Comparison of ENCODE assay signal across 10 cellular contexts in genomic region chr16:75256059-75256870, GRCh38. TPM values are rescaled to one million over a fixed set of nuclear protein-coding genes. Genes with fewer than 3 reads are reported as not detected.
DNase-seq lines count a peak whose midpoint lies in the region; ATAC-seq and TF ChIP-seq lines count a peak whose summit lies in the region.
"Had no signal": no experiment of that assay in that cellular context is flagged by ENCODE, and none has a peak within 500 bp of the region (broad histone marks: within the 10 kb centered on the region; RNA-seq: fewer than 3 reads in every experiment).

No MANE protein-coding gene starts in this region.

- no peaks in the 10 kb centered on the region for H3K27me3 ChIP-seq in H7 (ENCODE audit: control insufficient read depth, insufficient read depth, low read length)
- no peaks in the 10 kb centered on the region for H3K27me3 ChIP-seq in mammary epithelial cell (ENCODE audit: insufficient read depth, low read length)
- no peaks in the 10 kb centered on the region for H3K27me3 ChIP-seq in iPS-20b (ENCODE audit: insufficient read depth, low read length)
- H3K27me3 ChIP-seq in sigmoid colon, result no peaks in the 10 kb centered on the region

- no peak for ATAC-seq in GM19467 (IDR thresholded peaks at IDR 0.05; ENCODE audit: unreplicated experiment)
- no peak for ATAC-seq in activated CD8-positive, alpha-beta memory T cell treated with anti-CD3 and anti-CD28 coated beads, Interleukin-2, amount 10 ng/mL, durations not matched to agents 7 days and 5 days

- 66% methylated on average over 12 of the region's 19 CpGs for WGBS in mammary epithelial cell (ENCODE audit: low coverage, missing lambda C conversion rate)
- 74 to 79% methylated on average over 19 of the region's 19 CpGs for WGBS in sigmoid colon, 2 donors

- no peaks in the 10 kb centered on the region for H3K36me3 Mint-ChIP-seq in activated CD8-positive, alpha-beta memory T cell treated with anti-CD3 and anti-CD28 coated beads, Interleukin-2, amount 10 ng/mL, durations not matched to agents 7 days and 5 days

- peaks cover 70% of the 10 kb centered on the region for H3K4me1 ChIP-seq in mammary epithelial cell (ENCODE audit: insufficient read depth, low read length)
- peaks cover 50% of the 10 kb centered on the region for H3K4me1 ChIP-seq in iPS-20b (ENCODE audit: insufficient read depth, low read length)
- H3K4me1 ChIP-seq in sigmoid colon, result peaks cover 0 to 92% (median 81%) of the 10 kb centered on the region in 4 donors

- H3K9me3 Mint-ChIP-seq in activated CD8-positive, alpha-beta memory T cell treated with anti-CD3 and anti-CD28 coated beads, Interleukin-2, amount 10 ng/mL, durations not matched to agents 7 days and 5 days (ENCODE audit: low read depth), result no peaks in the 10 kb centered on the region

- dilution Hi-C loops in mammary epithelial cell (cut with HindIII; ENCODE audit: low sequenced_read_pairs), result no loop called here

- DNase-seq in H7 (peak; percentile 80), mammary epithelial cell (no peak), sigmoid colon (peak; percentile 70), NCI-H2029 (lab: John Stamatoyannopoulos, UW) (no peak), kidney glomerular epithelial cell (lab: John Stamatoyannopoulos, UW) (no peak)
- DNase-seq in activated CD8-positive, alpha-beta memory T cell treated with anti-CD3 and anti-CD28 coated beads, Interleukin-2, amount 10 ng/mL, durations not matched to agents 7 days and 5 days, result no peak
- DNase-seq: DMS53, NCI-H2107 had no signal

- peaks cover 3% of the 10 kb centered on the region for H4K20me1 ChIP-seq in mammary epithelial cell (ENCODE audit: insufficient read depth, low read length)

- no peak for TF ChIP-seq POLR2A in sigmoid colon (IDR thresholded peaks at IDR 0.05)

- CTCF ChIA-PET in mammary epithelial cell (lab: Charles Lee; ENCODE audit: low non-redundant PET), result no interaction called here
- CTCF ChIA-PET in activated CD8-positive, alpha-beta memory T cell treated with anti-CD3 and anti-CD28 coated beads, Interleukin-2, amount 10 ng/mL, durations not matched to agents 7 days and 5 days (lab: Charles Lee), result no interaction called here

- no peak overlapping the region for H2AFZ ChIP-seq in mammary epithelial cell (ENCODE audit: low read depth, low read length)

- in situ Hi-C loops in mammary epithelial cell (cut with MboI; ENCODE audit: low sequenced_read_pairs in 2 of 2), result no loop called here

- no peaks in the 10 kb centered on the region for H3K4me1 Mint-ChIP-seq in activated CD8-positive, alpha-beta memory T cell treated with anti-CD3 and anti-CD28 coated beads, Interleukin-2, amount 10 ng/mL, durations not matched to agents 7 days and 5 days

- H3K4me3 Mint-ChIP-seq in activated CD8-positive, alpha-beta memory T cell treated with anti-CD3 and anti-CD28 coated beads, Interleukin-2, amount 10 ng/mL, durations not matched to agents 7 days and 5 days, result no peak overlapping the region

- no peak overlapping the region for H3K4me3 ChIP-seq in H7 (ENCODE audit: insufficient read depth, low read depth, low read length)
- no peak overlapping the region for H3K4me3 ChIP-seq in mammary epithelial cell (replicated peaks in 1 of 3; ENCODE audit: insufficient read depth in 1 of 3, low read depth in 2 of 3, low read length in 3 of 3)
- H3K4me3 ChIP-seq in iPS-20b (ENCODE audit: low read length), result no peak overlapping the region
- H3K4me3 ChIP-seq in sigmoid colon, result peak overlapping the region in 1 of 4 donors; percentile 4

- peaks cover 48% of the 10 kb centered on the region for H3K27me3 Mint-ChIP-seq in activated CD8-positive, alpha-beta memory T cell treated with anti-CD3 and anti-CD28 coated beads, Interleukin-2, amount 10 ng/mL, durations not matched to agents 7 days and 5 days

- no peaks in the 10 kb centered on the region for H3K36me3 ChIP-seq in H7 (replicated peaks; ENCODE audit: control insufficient read depth, insufficient read depth, low read length)
- no peaks in the 10 kb centered on the region for H3K36me3 ChIP-seq in mammary epithelial cell (ENCODE audit: insufficient read depth, low read length)
- H3K36me3 ChIP-seq in iPS-20b (ENCODE audit: insufficient read depth, low read depth, low read length), result no peaks in the 10 kb centered on the region
- H3K36me3 ChIP-seq in sigmoid colon, result no peaks in the 10 kb centered on the region

- BruUV-seq in mammary epithelial cell (replicated peaks; lab: Mats Ljungman, UMichigan), result no TSS peak

- intact Hi-C loops in mammary epithelial cell (cut with micrococcal nuclease) (no loop called here), sigmoid colon (cut with DNase I) (no loop called here)

- peak overlapping the region; percentile 47 for H3K4me2 ChIP-seq in mammary epithelial cell (ENCODE audit: insufficient read depth, low read depth, low read length)

- peaks cover 95% of the 10 kb centered on the region for H3K79me2 ChIP-seq in mammary epithelial cell (ENCODE audit: insufficient read depth, low read length)

- no peak overlapping the region for H3K9ac ChIP-seq in mammary epithelial cell (ENCODE audit: insufficient read depth, low read length)
- peak overlapping the region; percentile 39; the same call in 1 of the 2 replicates for H3K9ac ChIP-seq in iPS-20b (ENCODE audit: low read depth, low read length)

- TF ChIP-seq CTCF in mammary epithelial cell (conservative IDR thresholded peaks at IDR 0.05 in 1 of 2, IDR thresholded peaks at IDR 0.05 in 1 of 2; ENCODE audit: extremely low read depth in 1 of 2, insufficient read depth in 1 of 2, low read depth in 1 of 2, low read length in 2 of 2), result no peak
- TF ChIP-seq CTCF in sigmoid colon (IDR thresholded peaks at IDR 0.05), result no peak

- TF ChIP-seq EP300 in sigmoid colon (IDR thresholded peaks at IDR 0.05), result no peak

- H3K27ac ChIP-seq in mammary epithelial cell (ENCODE audit: insufficient read depth, low read depth, low read length), result no peak overlapping the region
- H3K27ac ChIP-seq in iPS-20b (ENCODE audit: low read length), result no peak overlapping the region
- peak overlapping the region; percentile 20 to 96 (median 92) for H3K27ac ChIP-seq in sigmoid colon

- H3K9me3 ChIP-seq in mammary epithelial cell (replicated peaks; ENCODE audit: insufficient read depth, low read length) (no peaks in the 10 kb centered on the region), iPS-20b (ENCODE audit: insufficient read depth, low read depth, low read length) (no peaks in the 10 kb centered on the region), sigmoid colon (no peaks in the 10 kb centered on the region)

- H3K27ac Mint-ChIP-seq in activated CD8-positive, alpha-beta memory T cell treated with anti-CD3 and anti-CD28 coated beads, Interleukin-2, amount 10 ng/mL, durations not matched to agents 7 days and 5 days, result no peak overlapping the region

RNA-seq across cellular contexts. Expression of gene BCAR1, which starts 4.8 kb away (rescaled TPM):
- 63.0 and 68.4 TPM in 2 replicates for total RNA-seq in H7 (2014; rRNA removed; shearing (Covaris generic))
- total RNA-seq in mammary epithelial cell (100 to 1,000 TPM in 1 of 2 donors, 10 to 100 TPM in 1; 58.0 to 103 TPM), sigmoid colon (10 to 100 TPM; 21.7 to 42.9 (median 32.4) TPM)
- polyA plus RNA-seq in mammary epithelial cell (46.8 TPM), sigmoid colon (10 to 100 TPM; 45.0 to 82.3 (median 72.6) TPM)
- 19.5 TPM for polyA minus RNA-seq in mammary epithelial cell
- under 1 TPM in 1 of 2 experiments, not detected in 1; 0.19 TPM for total RNA-seq in activated CD8-positive, alpha-beta memory T cell treated with anti-CD3 and anti-CD28 coated beads, Interleukin-2, amount 10 ng/mL, durations not matched to agents 7 days and 5 days

RNA-seq across cellular contexts. Expression of gene CTRB1, which starts 37.5 kb away (rescaled TPM):
- total RNA-seq in H7 (2014; rRNA removed; shearing (Covaris generic)), result not detected in 2 replicates
- total RNA-seq in mammary epithelial cell (not detected), sigmoid colon (not detected)
- polyA plus RNA-seq in mammary epithelial cell (not detected), sigmoid colon (10 to 100 TPM in 1 of 3 donors, under 1 TPM in 1, not detected in 1; 0.48 to 16.8 TPM)
- not detected for polyA minus RNA-seq in mammary epithelial cell
- total RNA-seq in activated CD8-positive, alpha-beta memory T cell treated with anti-CD3 and anti-CD28 coated beads, Interleukin-2, amount 10 ng/mL, durations not matched to agents 7 days and 5 days, result not detected

RNA-seq across cellular contexts. Expression of gene CTRB2, which starts 49.3 kb away (rescaled TPM):
- total RNA-seq in H7 (2014; rRNA removed; shearing (Covaris generic)), result not detected in 2 replicates
- total RNA-seq in mammary epithelial cell (not detected), sigmoid colon (not detected)
- polyA plus RNA-seq in mammary epithelial cell (not detected), sigmoid colon (10 to 100 TPM in 1 of 3 donors, under 1 TPM in 1, not detected in 1; 0.42 to 17.4 TPM)
- not detected for polyA minus RNA-seq in mammary epithelial cell
- not detected for total RNA-seq in activated CD8-positive, alpha-beta memory T cell treated with anti-CD3 and anti-CD28 coated beads, Interleukin-2, amount 10 ng/mL, durations not matched to agents 7 days and 5 days

Comparison
In these comparisons a context has a peak if more than half of its experiments do, and no peak if none do; other contexts are left out.
1. DNase-seq: peak in H7 (single experiment) and sigmoid colon (single experiment); none in mammary epithelial cell (single experiment), NCI-H2029 (single experiment), activated CD8-positive, alpha-beta memory T cell treated with anti-CD3 and anti-CD28 coated beads, Interleukin-2, amount 10 ng/mL, durations not matched to agents 7 days and 5 days (single experiment) and kidney glomerular epithelial cell (single experiment).
2. H3K27ac ChIP-seq: peak in sigmoid colon (4 of 4); none in mammary epithelial cell (single experiment) and iPS-20b (single experiment).
3. RNA of gene BCAR1, which starts 4.8 kb away (total RNA-seq): 58.0 to 103 TPM in mammary epithelial cell, 63.0 to 68.4 TPM in H7 and 21.7 to 42.9 TPM in sigmoid colon; 0.19 TPM in activated CD8-positive, alpha-beta memory T cell treated with anti-CD3 and anti-CD28 coated beads, Interleukin-2, amount 10 ng/mL, durations not matched to agents 7 days and 5 days; every median in the first group is over 10 times any median in the second.